6 cellular contexts compared by ENCODE assay signal in the genomic region with DNA sequence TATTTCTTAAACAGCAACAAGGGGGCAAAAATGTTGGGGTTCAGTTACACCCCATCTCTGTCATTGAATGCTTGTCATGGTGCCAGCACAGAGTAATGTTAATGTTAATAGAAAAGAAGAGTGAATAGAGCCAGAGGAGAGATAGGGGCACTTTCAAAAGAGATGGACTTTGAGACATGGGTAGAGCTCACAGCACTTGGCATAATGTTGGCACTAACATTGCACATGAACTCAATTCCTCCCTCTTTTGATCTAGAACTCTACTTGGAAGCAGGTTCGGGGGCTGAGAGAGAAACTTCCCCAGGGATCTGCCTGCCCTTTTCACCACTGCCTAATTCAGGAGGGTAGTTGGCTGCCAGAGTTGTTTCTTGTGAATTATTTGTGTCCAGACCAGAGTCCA.
"Had no signal": no experiment of that assay in that cellular context is flagged by ENCODE, and none has a peak within 500 bp of the region (broad histone marks: within the 10 kb centered on the region; RNA-seq: fewer than 3 reads in every experiment).

No MANE protein-coding gene starts in this region.

- FAIRE-seq: H1, H54 had no signal

- H3K4me3 ChIP-seq: GM23338 had no signal

- H3K4me2 ChIP-seq: GM23338 had no signal

- ATAC-seq: GM23338 had no signal

- DNase-seq: H9, HCEC 1CT had no signal

- H3K27ac ChIP-seq: HL-60 had no signal
